In the genomic region with DNA sequence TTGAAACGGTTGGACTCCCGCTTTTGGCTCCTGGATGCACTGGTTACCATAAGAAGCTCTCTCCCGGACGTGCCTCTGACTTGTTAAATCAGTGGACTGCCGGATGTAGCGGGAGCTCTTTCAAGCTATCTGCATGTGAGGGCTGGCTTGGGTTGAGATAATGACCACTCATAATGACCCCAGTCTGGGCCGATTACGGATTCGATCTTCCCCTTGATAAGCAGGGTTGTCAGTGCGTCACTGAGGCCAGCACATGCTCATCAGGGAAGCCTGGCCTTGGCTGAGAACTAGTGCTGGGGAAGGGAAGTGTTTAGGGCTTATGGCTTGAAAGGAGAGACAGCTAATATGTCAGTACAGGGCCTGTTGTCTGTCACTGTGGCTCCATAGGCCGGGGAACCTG, we compare ENCODE assay signal across 15 cellular contexts.
DNase-seq lines count a peak whose midpoint lies in the region; ATAC-seq and TF ChIP-seq lines count a peak whose summit lies in the region.
"Had no signal": no experiment of that assay in that cellular context is flagged by ENCODE, and none has a peak within 500 bp of the region (broad histone marks: within the 10 kb centered on the region; RNA-seq: fewer than 3 reads in every experiment).

No MANE protein-coding gene starts in this region.

- TF ChIP-seq CTCF in lower lobe of right lung (IDR thresholded peaks at IDR 0.05) (no peak), body of pancreas (IDR thresholded peaks at IDR 0.05) (no peak)

- peak; percentile 23 to 24 for ATAC-seq in lower lobe of right lung
- ATAC-seq in body of pancreas, result no peak
- ATAC-seq in stimulated activated naive CD8-positive, alpha-beta T cell treated with anti-CD3 and anti-CD28 coated beads, Interleukin-15, Interleukin-2, amounts not matched to agents 100 U/mL and 50 U/mL, for 24 hours, result no peak
- ATAC-seq: GM12878, K562 had no signal

- intact Hi-C loops in lower lobe of right lung (cut with DNase I), result no loop called here
- intact Hi-C loops in body of pancreas (cut with DNase I), result no loop called here

- 79 to 84% methylated on average over 6 to 11 of the region's 11 CpGs for WGBS in body of pancreas, 2 donors

- no peak for TF ChIP-seq POLR2A in body of pancreas (IDR thresholded peaks at IDR 0.05)

- H3K9me3 ChIP-seq in lower lobe of right lung (no peaks in the 10 kb centered on the region), body of pancreas (no peaks in the 10 kb centered on the region)
- H3K9me3 ChIP-seq: BE2C had no signal

- DNase-seq in ELF-1 (ENCODE audit: low read depth, low spot score) (peak; percentile 47), ecto neural progenitor cell (ENCODE audit: low spot score) (peak; percentile 26), lower lobe of right lung (no peak), body of pancreas (no peak), NCI-H146 (lab: John Stamatoyannopoulos, UW) (no peak)
- DNase-seq in stimulated activated naive CD8-positive, alpha-beta T cell treated with anti-CD3 and anti-CD28 coated beads, Interleukin-15, Interleukin-2, amounts not matched to agents 100 U/mL and 50 U/mL, for 24 hours, result no peak
- DNase-seq: ACHN; BE2C; CD4-positive, alpha-beta memory T cell; DMS79 treated with DMSO at 0.1 percent for 48 hours; HCEC 1CT; IMR-90 had no signal

- H3K4me3 ChIP-seq in lower lobe of right lung (no peak overlapping the region), body of pancreas (no peak overlapping the region)
- H3K4me3 ChIP-seq: GM12878, K562 had no signal

- H3K4me1 ChIP-seq in lower lobe of right lung (no peaks in the 10 kb centered on the region), body of pancreas (no peaks in the 10 kb centered on the region)
- H3K4me1 ChIP-seq: BE2C had no signal

- H3K27me3 ChIP-seq in lower lobe of right lung (ENCODE audit: low read depth) (peaks cover 4% of the 10 kb centered on the region), body of pancreas (no peaks in the 10 kb centered on the region)
- H3K27me3 ChIP-seq: BE2C had no signal

- H3K36me3 ChIP-seq in lower lobe of right lung (no peaks in the 10 kb centered on the region), body of pancreas (replicated peaks in 1 of 2; ENCODE audit: insufficient read depth in 1 of 2, low read depth in 2 of 2) (no peaks in the 10 kb centered on the region)
- H3K36me3 ChIP-seq: BE2C had no signal

- H3K27ac ChIP-seq in lower lobe of right lung, result no peak overlapping the region
- no peak overlapping the region for H3K27ac ChIP-seq in body of pancreas
- H3K27ac ChIP-seq: HL-60 had no signal

Comparison
In these comparisons a context has a peak if more than half of its experiments do, and no peak if none do; other contexts are left out.
1. DNase-seq: peak in ELF-1 (single experiment) and ecto neural progenitor cell (single experiment); none in lower lobe of right lung (single experiment), body of pancreas (0 of 4), stimulated activated naive CD8-positive, alpha-beta T cell treated with anti-CD3 and anti-CD28 coated beads, Interleukin-15, Interleukin-2, amounts not matched to agents 100 U/mL and 50 U/mL, for 24 hours (single experiment) and NCI-H146 (single experiment).
2. ATAC-seq: peak in lower lobe of right lung (2 of 2); none in body of pancreas (single experiment) and stimulated activated naive CD8-positive, alpha-beta T cell treated with anti-CD3 and anti-CD28 coated beads, Interleukin-15, Interleukin-2, amounts not matched to agents 100 U/mL and 50 U/mL, for 24 hours (single experiment).